1 cellular context compared by ENCODE assay signal in the genomic region with DNA sequence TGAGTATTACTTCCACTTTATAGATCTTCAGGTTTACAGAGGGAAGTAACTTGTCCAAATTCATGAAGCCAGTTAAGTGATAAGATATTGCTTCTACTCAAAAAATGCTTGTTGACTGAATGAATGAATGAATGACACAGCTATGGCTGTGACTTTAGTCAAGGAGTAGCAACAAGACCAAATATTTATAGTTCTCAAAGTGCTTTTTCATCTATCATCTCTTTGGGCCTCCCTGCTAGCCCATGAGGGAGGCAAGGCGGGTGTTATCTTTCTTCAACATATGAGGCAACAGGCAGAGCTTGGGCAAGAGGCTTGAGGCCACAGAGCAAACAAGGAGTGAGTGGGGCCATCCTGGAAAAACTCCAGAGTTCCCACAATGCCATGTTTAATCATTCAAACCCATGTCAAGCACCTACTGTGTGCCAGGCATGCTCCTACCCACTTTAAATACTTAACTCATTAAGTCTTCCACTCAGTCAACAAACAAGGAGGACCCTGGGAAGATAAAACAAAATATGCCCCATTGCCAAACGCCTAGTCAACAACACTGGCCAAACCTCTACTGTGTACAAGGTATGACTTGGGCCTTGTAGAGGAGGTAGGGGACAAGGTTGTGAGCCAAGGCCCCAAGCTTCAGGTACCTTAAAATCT.
TF ChIP-seq lines count a peak whose summit lies in the region.

No MANE protein-coding gene starts in this region.

TF ChIP-seq in K562, 482 proteins besides CTCF, POLR2A, EP300 and RAD21 (continued from another document and continues in another):
- TF ChIP-seq, protein P1, sequence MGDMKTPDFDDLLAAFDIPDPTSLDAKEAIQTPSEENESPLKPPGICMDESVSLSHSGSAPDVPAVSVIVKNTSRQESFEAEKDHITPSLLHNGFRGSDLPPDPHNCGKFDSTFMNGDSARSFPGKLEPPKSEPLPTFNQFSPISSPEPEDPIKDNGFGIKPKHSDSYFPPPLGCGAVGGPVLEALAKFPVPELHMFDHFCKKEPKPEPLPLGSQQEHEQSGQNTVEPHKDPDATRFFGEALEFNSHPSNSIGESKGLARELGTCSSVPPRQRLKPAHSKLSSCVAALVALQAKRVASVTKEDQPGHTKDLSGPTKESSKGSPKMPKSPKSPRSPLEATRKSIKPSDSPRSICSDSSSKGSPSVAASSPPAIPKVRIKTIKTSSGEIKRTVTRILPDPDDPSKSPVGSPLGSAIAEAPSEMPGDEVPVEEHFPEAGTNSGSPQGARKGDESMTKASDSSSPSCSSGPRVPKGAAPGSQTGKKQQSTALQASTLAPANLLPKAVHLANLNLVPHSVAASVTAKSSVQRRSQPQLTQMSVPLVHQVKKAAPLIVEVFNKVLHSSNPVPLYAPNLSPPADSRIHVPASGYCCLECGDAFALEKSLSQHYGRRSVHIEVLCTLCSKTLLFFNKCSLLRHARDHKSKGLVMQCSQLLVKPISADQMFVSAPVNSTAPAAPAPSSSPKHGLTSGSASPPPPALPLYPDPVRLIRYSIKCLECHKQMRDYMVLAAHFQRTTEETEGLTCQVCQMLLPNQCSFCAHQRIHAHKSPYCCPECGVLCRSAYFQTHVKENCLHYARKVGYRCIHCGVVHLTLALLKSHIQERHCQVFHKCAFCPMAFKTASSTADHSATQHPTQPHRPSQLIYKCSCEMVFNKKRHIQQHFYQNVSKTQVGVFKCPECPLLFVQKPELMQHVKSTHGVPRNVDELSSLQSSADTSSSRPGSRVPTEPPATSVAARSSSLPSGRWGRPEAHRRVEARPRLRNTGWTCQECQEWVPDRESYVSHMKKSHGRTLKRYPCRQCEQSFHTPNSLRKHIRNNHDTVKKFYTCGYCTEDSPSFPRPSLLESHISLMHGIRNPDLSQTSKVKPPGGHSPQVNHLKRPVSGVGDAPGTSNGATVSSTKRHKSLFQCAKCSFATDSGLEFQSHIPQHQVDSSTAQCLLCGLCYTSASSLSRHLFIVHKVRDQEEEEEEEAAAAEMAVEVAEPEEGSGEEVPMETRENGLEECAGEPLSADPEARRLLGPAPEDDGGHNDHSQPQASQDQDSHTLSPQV (IDR thresholded peaks at IDR 0.05), result peak; percentile 99
- TF ChIP-seq, protein P2, sequence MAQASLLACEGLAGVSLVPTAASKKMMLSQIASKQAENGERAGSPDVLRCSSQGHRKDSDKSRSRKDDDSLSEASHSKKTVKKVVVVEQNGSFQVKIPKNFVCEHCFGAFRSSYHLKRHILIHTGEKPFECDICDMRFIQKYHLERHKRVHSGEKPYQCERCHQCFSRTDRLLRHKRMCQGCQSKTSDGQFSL (CRISPR knock-in tag; IDR thresholded peaks at IDR 0.05), result no peak
- TF ChIP-seq, protein P2 (tag; IDR thresholded peaks at IDR 0.05), result no peak
- TF ChIP-seq ZNF253 (CRISPR knock-in tag; conservative IDR thresholded peaks at IDR 0.05), result no peak
- TF ChIP-seq HDAC6 (IDR thresholded peaks at IDR 0.05; ENCODE audit: low read depth, low read length), result no peak
- TF ChIP-seq POLR2AphosphoS5 (IDR thresholded peaks at IDR 0.05; ENCODE audit: control insufficient read depth, insufficient read depth, low read depth, low read length), result peak; percentile 92
- no peak for TF ChIP-seq POLR3A (IDR thresholded peaks at IDR 0.05; ENCODE audit: borderline replicate concordance, extremely low read depth, insufficient read depth, insufficient read length)
- TF ChIP-seq WHSC1 (IDR thresholded peaks at IDR 0.05; ENCODE audit: low read length), result no peak
- peak; percentile 52 to 74 for TF ChIP-seq MAZ (CRISPR knock-in tag; conservative IDR thresholded peaks at IDR 0.05 in 1 of 2, IDR thresholded peaks at IDR 0.05 in 1 of 2)
- TF ChIP-seq TAF9B (IDR thresholded peaks at IDR 0.05; ENCODE audit: partially characterized antibody), result peak; percentile 65
- no peak for TF ChIP-seq FOXK1 (CRISPR knock-in tag; IDR thresholded peaks at IDR 0.05; ENCODE audit: borderline replicate concordance)
- no peak for TF ChIP-seq SAP30 (IDR thresholded peaks at IDR 0.05; ENCODE audit: borderline replicate concordance, insufficient read depth, low read depth, low read length, poor library complexity, severe bottlenecking)
- peak; percentile 82; the same call in 1 of the 2 replicates for TF ChIP-seq ZNF197 (CRISPR knock-in tag; IDR thresholded peaks at IDR 0.05; ENCODE audit: low read depth)
- no peak for TF ChIP-seq ZNF146 (CRISPR knock-in tag; IDR thresholded peaks at IDR 0.05; ENCODE audit: unreplicated experiment)
- TF ChIP-seq, protein P3, sequence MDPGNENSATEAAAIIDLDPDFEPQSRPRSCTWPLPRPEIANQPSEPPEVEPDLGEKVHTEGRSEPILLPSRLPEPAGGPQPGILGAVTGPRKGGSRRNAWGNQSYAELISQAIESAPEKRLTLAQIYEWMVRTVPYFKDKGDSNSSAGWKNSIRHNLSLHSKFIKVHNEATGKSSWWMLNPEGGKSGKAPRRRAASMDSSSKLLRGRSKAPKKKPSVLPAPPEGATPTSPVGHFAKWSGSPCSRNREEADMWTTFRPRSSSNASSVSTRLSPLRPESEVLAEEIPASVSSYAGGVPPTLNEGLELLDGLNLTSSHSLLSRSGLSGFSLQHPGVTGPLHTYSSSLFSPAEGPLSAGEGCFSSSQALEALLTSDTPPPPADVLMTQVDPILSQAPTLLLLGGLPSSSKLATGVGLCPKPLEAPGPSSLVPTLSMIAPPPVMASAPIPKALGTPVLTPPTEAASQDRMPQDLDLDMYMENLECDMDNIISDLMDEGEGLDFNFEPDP (CRISPR knock-in tag; IDR thresholded peaks at IDR 0.05), result no peak
- TF ChIP-seq, protein P4, sequence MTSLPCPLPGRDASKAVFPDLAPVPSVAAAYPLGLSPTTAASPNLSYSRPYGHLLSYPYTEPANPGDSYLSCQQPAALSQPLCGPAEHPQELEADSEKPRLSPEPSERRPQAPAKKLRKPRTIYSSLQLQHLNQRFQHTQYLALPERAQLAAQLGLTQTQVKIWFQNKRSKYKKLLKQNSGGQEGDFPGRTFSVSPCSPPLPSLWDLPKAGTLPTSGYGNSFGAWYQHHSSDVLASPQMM (CRISPR knock-in tag; IDR thresholded peaks at IDR 0.05), result no peak
- TF ChIP-seq MCM2 (IDR thresholded peaks at IDR 0.05; ENCODE audit: low read depth), result no peak
- TF ChIP-seq NFATC3 (IDR thresholded peaks at IDR 0.05), result no peak
- TF ChIP-seq, protein P5, sequence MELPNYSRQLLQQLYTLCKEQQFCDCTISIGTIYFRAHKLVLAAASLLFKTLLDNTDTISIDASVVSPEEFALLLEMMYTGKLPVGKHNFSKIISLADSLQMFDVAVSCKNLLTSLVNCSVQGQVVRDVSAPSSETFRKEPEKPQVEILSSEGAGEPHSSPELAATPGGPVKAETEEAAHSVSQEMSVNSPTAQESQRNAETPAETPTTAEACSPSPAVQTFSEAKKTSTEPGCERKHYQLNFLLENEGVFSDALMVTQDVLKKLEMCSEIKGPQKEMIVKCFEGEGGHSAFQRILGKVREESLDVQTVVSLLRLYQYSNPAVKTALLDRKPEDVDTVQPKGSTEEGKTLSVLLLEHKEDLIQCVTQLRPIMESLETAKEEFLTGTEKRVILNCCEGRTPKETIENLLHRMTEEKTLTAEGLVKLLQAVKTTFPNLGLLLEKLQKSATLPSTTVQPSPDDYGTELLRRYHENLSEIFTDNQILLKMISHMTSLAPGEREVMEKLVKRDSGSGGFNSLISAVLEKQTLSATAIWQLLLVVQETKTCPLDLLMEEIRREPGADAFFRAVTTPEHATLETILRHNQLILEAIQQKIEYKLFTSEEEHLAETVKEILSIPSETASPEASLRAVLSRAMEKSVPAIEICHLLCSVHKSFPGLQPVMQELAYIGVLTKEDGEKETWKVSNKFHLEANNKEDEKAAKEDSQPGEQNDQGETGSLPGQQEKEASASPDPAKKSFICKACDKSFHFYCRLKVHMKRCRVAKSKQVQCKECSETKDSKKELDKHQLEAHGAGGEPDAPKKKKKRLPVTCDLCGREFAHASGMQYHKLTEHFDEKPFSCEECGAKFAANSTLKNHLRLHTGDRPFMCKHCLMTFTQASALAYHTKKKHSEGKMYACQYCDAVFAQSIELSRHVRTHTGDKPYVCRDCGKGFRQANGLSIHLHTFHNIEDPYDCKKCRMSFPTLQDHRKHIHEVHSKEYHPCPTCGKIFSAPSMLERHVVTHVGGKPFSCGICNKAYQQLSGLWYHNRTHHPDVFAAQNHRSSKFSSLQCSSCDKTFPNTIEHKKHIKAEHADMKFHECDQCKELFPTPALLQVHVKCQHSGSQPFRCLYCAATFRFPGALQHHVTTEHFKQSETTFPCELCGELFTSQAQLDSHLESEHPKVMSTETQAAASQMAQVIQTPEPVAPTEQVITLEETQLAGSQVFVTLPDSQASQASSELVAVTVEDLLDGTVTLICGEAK (IDR thresholded peaks at IDR 0.05), result no peak
- TF ChIP-seq, protein P5 (CRISPR knock-in tag; IDR thresholded peaks at IDR 0.05), result no peak
- TF ChIP-seq, protein P6, sequence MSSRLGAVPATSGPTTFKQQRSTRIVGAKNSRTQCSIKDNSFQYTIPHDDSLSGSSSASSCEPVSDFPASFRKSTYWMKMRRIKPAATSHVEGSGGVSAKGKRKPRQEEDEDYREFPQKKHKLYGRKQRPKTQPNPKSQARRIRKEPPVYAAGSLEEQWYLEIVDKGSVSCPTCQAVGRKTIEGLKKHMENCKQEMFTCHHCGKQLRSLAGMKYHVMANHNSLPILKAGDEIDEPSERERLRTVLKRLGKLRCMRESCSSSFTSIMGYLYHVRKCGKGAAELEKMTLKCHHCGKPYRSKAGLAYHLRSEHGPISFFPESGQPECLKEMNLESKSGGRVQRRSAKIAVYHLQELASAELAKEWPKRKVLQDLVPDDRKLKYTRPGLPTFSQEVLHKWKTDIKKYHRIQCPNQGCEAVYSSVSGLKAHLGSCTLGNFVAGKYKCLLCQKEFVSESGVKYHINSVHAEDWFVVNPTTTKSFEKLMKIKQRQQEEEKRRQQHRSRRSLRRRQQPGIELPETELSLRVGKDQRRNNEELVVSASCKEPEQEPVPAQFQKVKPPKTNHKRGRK (tag; IDR thresholded peaks at IDR 0.05), result no peak
- no peak for TF ChIP-seq SNRNP70 (optimal IDR thresholded peaks at IDR 0.05; ENCODE audit: low read depth, low read length)
- no peak for TF ChIP-seq SAFB (IDR thresholded peaks at IDR 0.05; ENCODE audit: borderline replicate concordance, low read depth, low read length)
- TF ChIP-seq ZNF24 (IDR thresholded peaks at IDR 0.05), result peak; percentile 100
- no peak for TF ChIP-seq ZNF12 (CRISPR knock-in tag; IDR thresholded peaks at IDR 0.05)
- TF ChIP-seq GATAD2A (IDR thresholded peaks at IDR 0.05), result no peak
- TF ChIP-seq, protein P7, sequence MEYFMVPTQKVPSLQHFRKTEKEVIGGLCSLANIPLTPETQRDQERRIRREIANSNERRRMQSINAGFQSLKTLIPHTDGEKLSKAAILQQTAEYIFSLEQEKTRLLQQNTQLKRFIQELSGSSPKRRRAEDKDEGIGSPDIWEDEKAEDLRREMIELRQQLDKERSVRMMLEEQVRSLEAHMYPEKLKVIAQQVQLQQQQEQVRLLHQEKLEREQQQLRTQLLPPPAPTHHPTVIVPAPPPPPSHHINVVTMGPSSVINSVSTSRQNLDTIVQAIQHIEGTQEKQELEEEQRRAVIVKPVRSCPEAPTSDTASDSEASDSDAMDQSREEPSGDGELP (CRISPR knock-in tag; IDR thresholded peaks at IDR 0.05; ENCODE audit: borderline replicate concordance), result peak; percentile 66
- no peak for TF ChIP-seq CSDE1 (IDR thresholded peaks at IDR 0.05)
- no peak for TF ChIP-seq CBX2 (IDR thresholded peaks at IDR 0.05; ENCODE audit: insufficient read depth, low read length, poor library complexity, severe bottlenecking)
- TF ChIP-seq U2AF1 (optimal IDR thresholded peaks at IDR 0.05; ENCODE audit: low read depth, low read length), result no peak
- TF ChIP-seq, protein P8, sequence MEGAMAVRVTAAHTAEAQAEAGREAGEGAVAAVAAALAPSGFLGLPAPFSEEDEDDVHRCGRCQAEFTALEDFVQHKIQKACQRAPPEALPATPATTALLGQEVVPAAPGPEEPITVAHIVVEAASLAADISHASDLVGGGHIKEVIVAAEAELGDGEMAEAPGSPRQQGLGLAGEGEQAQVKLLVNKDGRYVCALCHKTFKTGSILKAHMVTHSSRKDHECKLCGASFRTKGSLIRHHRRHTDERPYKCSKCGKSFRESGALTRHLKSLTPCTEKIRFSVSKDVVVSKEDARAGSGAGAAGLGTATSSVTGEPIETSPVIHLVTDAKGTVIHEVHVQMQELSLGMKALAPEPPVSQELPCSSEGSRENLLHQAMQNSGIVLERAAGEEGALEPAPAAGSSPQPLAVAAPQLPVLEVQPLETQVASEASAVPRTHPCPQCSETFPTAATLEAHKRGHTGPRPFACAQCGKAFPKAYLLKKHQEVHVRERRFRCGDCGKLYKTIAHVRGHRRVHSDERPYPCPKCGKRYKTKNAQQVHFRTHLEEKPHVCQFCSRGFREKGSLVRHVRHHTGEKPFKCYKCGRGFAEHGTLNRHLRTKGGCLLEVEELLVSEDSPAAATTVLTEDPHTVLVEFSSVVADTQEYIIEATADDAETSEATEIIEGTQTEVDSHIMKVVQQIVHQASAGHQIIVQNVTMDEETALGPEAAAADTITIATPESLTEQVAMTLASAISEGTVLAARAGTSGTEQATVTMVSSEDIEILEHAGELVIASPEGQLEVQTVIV (CRISPR knock-in tag; IDR thresholded peaks at IDR 0.05; ENCODE audit: borderline replicate concordance), result no peak
- peak; percentile 67; the same call in 1 of the 2 replicates for TF ChIP-seq MYC (IDR thresholded peaks at IDR 0.05; ENCODE audit: low read depth, low read length)
- TF ChIP-seq MYC (CRISPR knock-in tag; IDR thresholded peaks at IDR 0.05; ENCODE audit: borderline replicate concordance, low read depth), result no peak
- no peak for TF ChIP-seq ZNF431 (CRISPR knock-in tag; IDR thresholded peaks at IDR 0.05)
- TF ChIP-seq HMG20A (CRISPR knock-in tag; conservative IDR thresholded peaks at IDR 0.05), result no peak; the same call in 1 of the 2 replicates
- no peak for TF ChIP-seq POLR2H (tag; IDR thresholded peaks at IDR 0.05; ENCODE audit: low read depth)
